ENCODE assay signal across 18 cellular contexts in the genomic region with DNA sequence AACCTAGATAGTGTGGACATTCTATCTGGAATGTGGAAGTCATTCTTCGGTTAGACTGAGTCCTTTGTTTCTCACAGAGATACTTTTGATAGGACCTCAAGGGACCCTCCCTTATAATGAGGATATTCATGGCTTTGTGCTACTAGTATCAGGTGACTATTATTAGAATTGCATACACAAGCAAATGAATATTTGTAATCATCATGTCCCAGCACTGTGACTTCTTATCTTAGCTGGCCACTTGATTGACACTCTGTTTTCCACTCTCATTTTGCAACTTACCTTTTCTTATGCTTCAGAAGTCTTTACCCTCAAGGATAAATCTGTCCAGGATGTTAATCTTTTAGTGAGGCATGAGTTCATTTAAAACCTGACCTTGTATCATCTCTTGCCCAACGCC.
A peak's percentile ranks its signal among the peaks of the same experiment; 100 is the strongest.
DNase-seq lines count a peak whose midpoint lies in the region; ATAC-seq and TF ChIP-seq lines count a peak whose summit lies in the region.
"Had no signal": no experiment of that assay in that cellular context is flagged by ENCODE, and none has a peak within 500 bp of the region (broad histone marks: within the 10 kb centered on the region; RNA-seq: fewer than 3 reads in every experiment).

No MANE protein-coding gene starts in this region.

- peaks cover 3% of the 10 kb centered on the region for H3K9me3 Mint-ChIP-seq in nephron progenitor cell
- H3K9me3 Mint-ChIP-seq: CD4-positive, alpha-beta T cell; CD8-positive, alpha-beta T cell had no signal

- H3K27ac ChIP-seq in left ventricle myocardium inferior (replicated peaks) (no peak overlapping the region), aorta (ENCODE audit: low read depth in 1 of 2, low read length in 2 of 2) (no peak overlapping the region)
- H3K27ac ChIP-seq: 22Rv1; A549; BLaER1 treated with 17β-estradiol and CSF1 and Interleukin-3, amounts not matched to agents 10 nM and 100 nM; C4-2B had no signal

- H3K36me3 Mint-ChIP-seq in nephron progenitor cell (ENCODE audit: low read depth): peaks cover 7% of the 10 kb centered on the region
- H3K36me3 Mint-ChIP-seq: CD8-positive, alpha-beta T cell had no signal

- TF ChIP-seq CTCF in left ventricle myocardium inferior (IDR thresholded peaks at IDR 0.05; ENCODE audit: borderline replicate concordance) (no peak), nephron progenitor cell (IDR thresholded peaks at IDR 0.05) (no peak)

- H3K4me3 Mint-ChIP-seq in nephron progenitor cell: no peak overlapping the region
- H3K4me3 Mint-ChIP-seq: B cell; CD4-positive, alpha-beta T cell; CD8-positive, alpha-beta T cell had no signal

- peak overlapping the region; percentile 53 for H3K27ac Mint-ChIP-seq in nephron progenitor cell
- H3K27ac Mint-ChIP-seq: B cell; CD4-positive, alpha-beta T cell; CD8-positive, alpha-beta T cell had no signal

- WGBS in aorta, 2 donors: 92% methylated on average over 2 of the region's 2 CpGs

- peak; percentile 64 for ATAC-seq in Right ventricle myocardium superior (ENCODE audit: poor library complexity)
- no peak for ATAC-seq in aorta (ENCODE audit: low FRiP score)
- ATAC-seq: A549; CD8-positive, alpha-beta T cell had no signal

- in situ Hi-C loops in SK-MEL-5 (cut with HindIII; ENCODE audit: low pct_unique_long_range_greater_than_20kb, low sequenced_read_pairs): no loop called here

- DNase-seq in Right ventricle myocardium superior (no peak), left ventricle myocardium inferior (no peak), SK-MEL-5 (ENCODE audit: low read depth, low spot score) (peak; percentile 21), nephron progenitor cell (no peak), aorta (no peak)
- no peak for DNase-seq in activated effector memory CD4-positive, alpha-beta T cell treated with anti-CD3 and anti-CD28 coated beads, Interleukin-2, amount 50 U/mL, for 16 hours
- DNase-seq: AML-193; Caco-2; Calu3; CD4-positive, alpha-beta T cell; CD8-positive, alpha-beta T cell; DMS79 treated with DMSO at 0.1 percent for 48 hours; GF-D8 had no signal

- peaks cover 10% of the 10 kb centered on the region for H3K4me1 Mint-ChIP-seq in nephron progenitor cell

- H3K4me1 ChIP-seq in left ventricle myocardium inferior (peaks cover 21% of the 10 kb centered on the region), aorta (ENCODE audit: control insufficient read depth in 1 of 2, insufficient read depth in 2 of 2, low read length in 2 of 2) (no peaks in the 10 kb centered on the region)
- H3K4me1 ChIP-seq: A549, Caco-2 had no signal

- no peaks in the 10 kb centered on the region for H3K36me3 ChIP-seq in left ventricle myocardium inferior
- no peaks in the 10 kb centered on the region for H3K36me3 ChIP-seq in aorta (ENCODE audit: control insufficient read depth in 1 of 2, insufficient read depth in 2 of 2, low read length in 1 of 2)

- H3K9me3 ChIP-seq in left ventricle myocardium inferior (replicated peaks) (no peaks in the 10 kb centered on the region), aorta (ENCODE audit: control insufficient read depth, low read length) (no peaks in the 10 kb centered on the region)
- H3K9me3 ChIP-seq: A549; BLaER1 treated with 17β-estradiol and CSF1 and Interleukin-3, amounts not matched to agents 10 nM and 100 nM had no signal

- H3K27me3 Mint-ChIP-seq in nephron progenitor cell (ENCODE audit: low read depth, poor library complexity): no peaks in the 10 kb centered on the region
- H3K27me3 Mint-ChIP-seq: B cell; CD4-positive, alpha-beta T cell had no signal

- intact Hi-C loops in Right ventricle myocardium superior (cut with DNase I) (no loop called here), left ventricle myocardium inferior (cut with micrococcal nuclease) (no loop called here), aorta (cut with DNase I) (no loop called here)

- H3K27me3 ChIP-seq in left ventricle myocardium inferior (ENCODE audit: low read depth) (no peaks in the 10 kb centered on the region), aorta (ENCODE audit: control insufficient read depth in 1 of 2, insufficient read depth in 2 of 2, low read length in 1 of 2) (no peaks in the 10 kb centered on the region)
- H3K27me3 ChIP-seq: BLaER1 treated with 17β-estradiol and CSF1 and Interleukin-3, amounts not matched to agents 10 nM and 100 nM had no signal

- H3K4me3 ChIP-seq in left ventricle myocardium inferior (no peak overlapping the region), aorta (ENCODE audit: low read length in 2 of 2) (no peak overlapping the region)
- H3K4me3 ChIP-seq: A549; BLaER1 treated with 17β-estradiol and CSF1 and Interleukin-3, amounts not matched to agents 10 nM and 100 nM had no signal
